18 cellular contexts compared by ENCODE assay signal in genomic region chr15:52258461-52258860, GRCh38.
"Had no signal": no experiment of that assay in that cellular context is flagged by ENCODE, and none has a peak within 500 bp of the region (broad histone marks: within the 10 kb centered on the region; RNA-seq: fewer than 3 reads in every experiment).

No MANE protein-coding gene starts in this region.

- H3K4me3 Mint-ChIP-seq: activated CD8-positive, alpha-beta memory T cell treated with anti-CD3 and anti-CD28 coated beads, Interleukin-2, amount 10 ng/mL, durations not matched to agents 7 days and 5 days; activated T-cell treated with anti-CD3 and anti-CD28 coated beads, Interleukin-2, amount 50 U/mL, for 24 hours; mesothelial cell of epicardium; T-helper 2 cell treated with Interferon-gamma antibody and Interleukin-4, amounts not matched to agents 5 μg/mL and 100 μg/mL, for 36 hours had no signal

- H3K27ac ChIP-seq: lower lobe of right lung, pancreas, thoracic aorta, uterus had no signal

- H3K9me3 Mint-ChIP-seq: activated T-cell treated with anti-CD3 and anti-CD28 coated beads, Interleukin-2, amount 50 U/mL, for 24 hours; mesothelial cell of epicardium; T-helper 2 cell treated with Interferon-gamma antibody and Interleukin-4, amounts not matched to agents 5 μg/mL and 100 μg/mL, for 36 hours had no signal

- H3K4me3 ChIP-seq: breast epithelium, lower lobe of right lung, pancreas, thoracic aorta, uterus had no signal

- DNase-seq: activated CD4-positive, alpha-beta T cell treated with anti-CD3 and anti-CD28 coated beads, Interleukin-2, amount 50 U/mL, for 48 hours; activated CD4-positive, CD25-positive, alpha-beta regulatory T cell treated with anti-CD3 and anti-CD28 coated beads, Interleukin-2, amount 50 U/mL, for 72 hours; activated CD8-positive, alpha-beta memory T cell treated with anti-CD3 and anti-CD28 coated beads, Interleukin-2, amount 10 ng/mL, durations not matched to agents 7 days and 5 days; activated gamma-delta T cell treated with Interleukin-2 at 50 U/mL for 16 hours; activated T-cell treated with anti-CD3 and anti-CD28 coated beads, Interleukin-2, amount 50 U/mL, for 24 hours; aorta; dermis blood vessel endothelial cell; left colon; lower lobe of right lung; pancreas; stimulated activated CD4-positive, alpha-beta T cell treated with anti-CD3 and anti-CD28 coated beads, Interleukin-12 subunit alpha, Interleukin-12 subunit beta, amount 100 ng/mL, for 4 hours; stimulated activated CD4-positive, alpha-beta T cell treated with anti-CD3 and anti-CD28 coated beads, Interleukin-2, amount 100 ng/mL, for 24 hours; SW 1271; uterus had no signal

- H3K27me3 ChIP-seq: breast epithelium, pancreas, uterus had no signal

- H3K36me3 ChIP-seq: breast epithelium, thoracic aorta, uterus had no signal

- ATAC-seq: activated CD8-positive, alpha-beta memory T cell treated with anti-CD3 and anti-CD28 coated beads, Interleukin-2, amount 10 ng/mL, durations not matched to agents 7 days and 5 days; left colon; pancreas had no signal

- H3K27me3 Mint-ChIP-seq: activated CD8-positive, alpha-beta memory T cell treated with anti-CD3 and anti-CD28 coated beads, Interleukin-2, amount 10 ng/mL, durations not matched to agents 7 days and 5 days; activated T-cell treated with anti-CD3 and anti-CD28 coated beads, Interleukin-2, amount 50 U/mL, for 24 hours had no signal

- H3K27ac Mint-ChIP-seq: activated T-cell treated with anti-CD3 and anti-CD28 coated beads, Interleukin-2, amount 50 U/mL, for 24 hours; mesothelial cell of epicardium; T-helper 2 cell treated with Interferon-gamma antibody and Interleukin-4, amounts not matched to agents 5 μg/mL and 100 μg/mL, for 36 hours had no signal
